ENCODE assay signal across 3 cellular contexts in genomic region chr13:113965968-113966884, GRCh38.
A peak's percentile ranks its signal among the peaks of the same experiment; 100 is the strongest.
TF ChIP-seq lines count a peak whose summit lies in the region.

No MANE protein-coding gene starts in this region.

TF ChIP-seq in HEK293, 187 proteins besides CTCF, POLR2A, EP300 and RAD21 (continues in another document):
- TF ChIP-seq ZBTB49 (tag by site-specific recombination; IDR thresholded peaks at IDR 0.05; ENCODE audit: low read depth) (no peak), ZNF138 (tag by site-specific recombination; IDR thresholded peaks at IDR 0.05; ENCODE audit: borderline replicate concordance) (no peak), ZNF621 (tag by site-specific recombination; IDR thresholded peaks at IDR 0.05) (peak; percentile 39; the same call in 1 of the 2 replicates), BCL11A (tag by site-specific recombination; IDR thresholded peaks at IDR 0.05; ENCODE audit: low read depth) (no peak), PRDM4 (tag by site-specific recombination; IDR thresholded peaks at IDR 0.05) (no peak), ZNF155 (tag by site-specific recombination; IDR thresholded peaks at IDR 0.05) (no peak), HOXD13 (CRISPR knock-in tag; IDR thresholded peaks at IDR 0.05; ENCODE audit: borderline replicate concordance) (no peak), ZNF311 (tag by site-specific recombination; IDR thresholded peaks at IDR 0.05; ENCODE audit: borderline replicate concordance) (0 out of 2 replicates have a peak, but pooled peaks have one; percentile 7), ZNF544 (tag by site-specific recombination; IDR thresholded peaks at IDR 0.05) (0 out of 2 replicates have a peak, but pooled peaks have one; percentile 5), ZNF707 (tag by site-specific recombination; IDR thresholded peaks at IDR 0.05) (0 out of 2 replicates have a peak, but pooled peaks have one; percentile 7), ZNF248 (tag by site-specific recombination; IDR thresholded peaks at IDR 0.05) (no peak)
- TF ChIP-seq, protein P1, sequence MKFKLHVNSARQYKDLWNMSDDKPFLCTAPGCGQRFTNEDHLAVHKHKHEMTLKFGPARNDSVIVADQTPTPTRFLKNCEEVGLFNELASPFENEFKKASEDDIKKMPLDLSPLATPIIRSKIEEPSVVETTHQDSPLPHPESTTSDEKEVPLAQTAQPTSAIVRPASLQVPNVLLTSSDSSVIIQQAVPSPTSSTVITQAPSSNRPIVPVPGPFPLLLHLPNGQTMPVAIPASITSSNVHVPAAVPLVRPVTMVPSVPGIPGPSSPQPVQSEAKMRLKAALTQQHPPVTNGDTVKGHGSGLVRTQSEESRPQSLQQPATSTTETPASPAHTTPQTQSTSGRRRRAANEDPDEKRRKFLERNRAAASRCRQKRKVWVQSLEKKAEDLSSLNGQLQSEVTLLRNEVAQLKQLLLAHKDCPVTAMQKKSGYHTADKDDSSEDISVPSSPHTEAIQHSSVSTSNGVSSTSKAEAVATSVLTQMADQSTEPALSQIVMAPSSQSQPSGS (tag by site-specific recombination; IDR thresholded peaks at IDR 0.05; ENCODE audit: low read depth), result peak; percentile 48; the same call in 1 of the 2 replicates

TF ChIP-seq in IMR-90, 13 proteins besides CTCF, POLR2A, EP300 and RAD21:
- TF ChIP-seq FOS (IDR thresholded peaks at IDR 0.05; ENCODE audit: low read depth, low read length) (no peak), MAFK (IDR thresholded peaks at IDR 0.05; ENCODE audit: low read depth, low read length) (no peak), SMC3 (IDR thresholded peaks at IDR 0.05; ENCODE audit: low read depth, low read length) (no peak), NFE2L2 (IDR thresholded peaks at IDR 0.05; ENCODE audit: low read depth, low read length) (no peak), RFX5 (IDR thresholded peaks at IDR 0.05; ENCODE audit: low read depth, low read length) (no peak), MXI1 (IDR thresholded peaks at IDR 0.05; ENCODE audit: borderline replicate concordance, low read depth, low read length) (no peak), MAZ (IDR thresholded peaks at IDR 0.05; ENCODE audit: borderline replicate concordance, low read depth, low read length) (no peak), RCOR1 (IDR thresholded peaks at IDR 0.05; ENCODE audit: insufficient replicate concordance, low read length) (no peak), BHLHE40 (IDR thresholded peaks at IDR 0.05; ENCODE audit: low read depth, low read length) (no peak), CHD1 (IDR thresholded peaks at IDR 0.05; ENCODE audit: low read depth, low read length) (no peak), CEBPB (IDR thresholded peaks at IDR 0.05; ENCODE audit: low read depth, low read length) (no peak)
- TF ChIP-seq, protein P2, sequence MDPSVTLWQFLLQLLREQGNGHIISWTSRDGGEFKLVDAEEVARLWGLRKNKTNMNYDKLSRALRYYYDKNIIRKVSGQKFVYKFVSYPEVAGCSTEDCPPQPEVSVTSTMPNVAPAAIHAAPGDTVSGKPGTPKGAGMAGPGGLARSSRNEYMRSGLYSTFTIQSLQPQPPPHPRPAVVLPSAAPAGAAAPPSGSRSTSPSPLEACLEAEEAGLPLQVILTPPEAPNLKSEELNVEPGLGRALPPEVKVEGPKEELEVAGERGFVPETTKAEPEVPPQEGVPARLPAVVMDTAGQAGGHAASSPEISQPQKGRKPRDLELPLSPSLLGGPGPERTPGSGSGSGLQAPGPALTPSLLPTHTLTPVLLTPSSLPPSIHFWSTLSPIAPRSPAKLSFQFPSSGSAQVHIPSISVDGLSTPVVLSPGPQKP (IDR thresholded peaks at IDR 0.05; ENCODE audit: borderline replicate concordance, low read depth, low read length), result no peak
- TF ChIP-seq, protein P3, sequence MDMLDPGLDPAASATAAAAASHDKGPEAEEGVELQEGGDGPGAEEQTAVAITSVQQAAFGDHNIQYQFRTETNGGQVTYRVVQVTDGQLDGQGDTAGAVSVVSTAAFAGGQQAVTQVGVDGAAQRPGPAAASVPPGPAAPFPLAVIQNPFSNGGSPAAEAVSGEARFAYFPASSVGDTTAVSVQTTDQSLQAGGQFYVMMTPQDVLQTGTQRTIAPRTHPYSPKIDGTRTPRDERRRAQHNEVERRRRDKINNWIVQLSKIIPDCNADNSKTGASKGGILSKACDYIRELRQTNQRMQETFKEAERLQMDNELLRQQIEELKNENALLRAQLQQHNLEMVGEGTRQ (IDR thresholded peaks at IDR 0.05; ENCODE audit: low read depth, low read length), result no peak

TF ChIP-seq in H1, 55 proteins besides CTCF, POLR2A, EP300 and RAD21:
- TF ChIP-seq RXRA (IDR thresholded peaks at IDR 0.05; ENCODE audit: insufficient read depth, low read depth, low read length), result no peak
- no peak for TF ChIP-seq POU5F1 (IDR thresholded peaks at IDR 0.05; ENCODE audit: low read depth, low read length)
- TF ChIP-seq KDM4A (IDR thresholded peaks at IDR 0.05; ENCODE audit: low read depth, low read length, severe bottlenecking), result no peak
- TF ChIP-seq TBP (IDR thresholded peaks at IDR 0.05; ENCODE audit: low read depth, low read length), result no peak
- no peak for TF ChIP-seq TAF7 (optimal IDR thresholded peaks at IDR 0.05; ENCODE audit: borderline replicate concordance, low read depth, low read length)
- no peak for TF ChIP-seq CHD2 (IDR thresholded peaks at IDR 0.05; ENCODE audit: low read length)
- TF ChIP-seq CHD1 (IDR thresholded peaks at IDR 0.05; ENCODE audit: low read depth, low read length), result no peak
